In the genomic region with DNA sequence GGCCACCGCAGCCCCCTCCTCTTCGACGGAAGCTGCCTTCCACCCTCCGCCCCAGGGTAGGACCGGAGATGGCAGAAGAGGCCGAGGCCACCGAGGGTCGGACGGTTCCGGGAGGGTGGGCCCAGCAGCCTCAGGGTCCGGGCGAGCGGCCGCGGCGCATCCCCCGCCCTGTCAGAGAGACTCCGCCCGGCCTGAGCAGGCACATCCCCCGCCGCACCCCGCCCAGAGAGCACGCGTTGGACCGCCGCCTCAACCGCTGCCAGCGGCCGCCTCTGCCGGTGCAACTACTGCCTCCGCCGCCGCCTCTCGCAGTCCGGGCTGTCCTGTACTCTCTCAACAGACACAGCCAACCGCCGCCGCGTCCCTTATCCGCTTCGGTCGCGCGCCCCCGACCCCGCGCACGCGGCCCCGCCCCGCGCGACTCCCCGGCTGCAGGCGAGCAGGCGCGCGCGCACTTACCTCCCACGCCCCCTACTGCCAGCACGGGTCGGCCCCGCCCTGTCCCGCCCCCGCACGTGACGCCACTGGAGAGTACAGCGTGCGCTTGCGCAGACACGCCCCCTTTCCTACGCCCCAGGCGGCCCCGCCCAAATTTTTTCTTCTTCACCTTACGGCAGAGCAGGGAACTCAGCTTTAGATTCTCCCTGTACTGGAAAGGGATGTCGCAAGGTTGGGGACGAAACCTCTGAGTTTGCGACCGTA, we compare ENCODE assay signal across 1 cellular context.
TF ChIP-seq lines count a peak whose summit lies in the region.

Gene MYO9A, minus strand, starts transcription at position 453 of the 702 bp plus-strand sequence. CDS start 71,587 bp downstream, outside the sequence.

TF ChIP-seq in HepG2, 621 proteins besides CTCF, POLR2A, EP300 and RAD21 (continued from another document and continues in another):
- no peak; the same call in none of the 2 replicates for TF ChIP-seq HDAC1 (CRISPR knock-in tag; IDR thresholded peaks at IDR 0.05)
- peak; percentile 53; the same call in 1 of the 2 replicates for TF ChIP-seq DRAP1 (CRISPR knock-in tag; IDR thresholded peaks at IDR 0.05)
- no peak for TF ChIP-seq MTF1 (CRISPR knock-in tag; IDR thresholded peaks at IDR 0.05)
- TF ChIP-seq, protein P1, sequence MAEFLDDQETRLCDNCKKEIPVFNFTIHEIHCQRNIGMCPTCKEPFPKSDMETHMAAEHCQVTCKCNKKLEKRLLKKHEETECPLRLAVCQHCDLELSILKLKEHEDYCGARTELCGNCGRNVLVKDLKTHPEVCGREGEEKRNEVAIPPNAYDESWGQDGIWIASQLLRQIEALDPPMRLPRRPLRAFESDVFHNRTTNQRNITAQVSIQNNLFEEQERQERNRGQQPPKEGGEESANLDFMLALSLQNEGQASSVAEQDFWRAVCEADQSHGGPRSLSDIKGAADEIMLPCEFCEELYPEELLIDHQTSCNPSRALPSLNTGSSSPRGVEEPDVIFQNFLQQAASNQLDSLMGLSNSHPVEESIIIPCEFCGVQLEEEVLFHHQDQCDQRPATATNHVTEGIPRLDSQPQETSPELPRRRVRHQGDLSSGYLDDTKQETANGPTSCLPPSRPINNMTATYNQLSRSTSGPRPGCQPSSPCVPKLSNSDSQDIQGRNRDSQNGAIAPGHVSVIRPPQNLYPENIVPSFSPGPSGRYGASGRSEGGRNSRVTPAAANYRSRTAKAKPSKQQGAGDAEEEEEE (CRISPR knock-in tag; IDR thresholded peaks at IDR 0.05; ENCODE audit: borderline replicate concordance): no peak
- TF ChIP-seq RBM39 (IDR thresholded peaks at IDR 0.05; ENCODE audit: low read depth, low read length, poor library complexity, severe bottlenecking): no peak
- TF ChIP-seq ZNF282 (IDR thresholded peaks at IDR 0.05; ENCODE audit: partially characterized antibody): no peak
- no peak for TF ChIP-seq HNRNPK (IDR thresholded peaks at IDR 0.05; ENCODE audit: low read depth, low read length, poor library complexity, severe bottlenecking)
- TF ChIP-seq, protein P2, sequence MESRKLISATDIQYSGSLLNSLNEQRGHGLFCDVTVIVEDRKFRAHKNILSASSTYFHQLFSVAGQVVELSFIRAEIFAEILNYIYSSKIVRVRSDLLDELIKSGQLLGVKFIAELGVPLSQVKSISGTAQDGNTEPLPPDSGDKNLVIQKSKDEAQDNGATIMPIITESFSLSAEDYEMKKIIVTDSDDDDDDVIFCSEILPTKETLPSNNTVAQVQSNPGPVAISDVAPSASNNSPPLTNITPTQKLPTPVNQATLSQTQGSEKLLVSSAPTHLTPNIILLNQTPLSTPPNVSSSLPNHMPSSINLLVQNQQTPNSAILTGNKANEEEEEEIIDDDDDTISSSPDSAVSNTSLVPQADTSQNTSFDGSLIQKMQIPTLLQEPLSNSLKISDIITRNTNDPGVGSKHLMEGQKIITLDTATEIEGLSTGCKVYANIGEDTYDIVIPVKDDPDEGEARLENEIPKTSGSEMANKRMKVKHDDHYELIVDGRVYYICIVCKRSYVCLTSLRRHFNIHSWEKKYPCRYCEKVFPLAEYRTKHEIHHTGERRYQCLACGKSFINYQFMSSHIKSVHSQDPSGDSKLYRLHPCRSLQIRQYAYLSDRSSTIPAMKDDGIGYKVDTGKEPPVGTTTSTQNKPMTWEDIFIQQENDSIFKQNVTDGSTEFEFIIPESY (CRISPR knock-in tag; IDR thresholded peaks at IDR 0.05): no peak
- TF ChIP-seq ZNF530 (CRISPR knock-in tag; IDR thresholded peaks at IDR 0.05; ENCODE audit: low read depth): no peak
- TF ChIP-seq RFX5 (IDR thresholded peaks at IDR 0.05; ENCODE audit: low read depth, low read length): no peak
- peak; percentile 68; the same call in 1 of the 2 replicates for TF ChIP-seq SP1 (IDR thresholded peaks at IDR 0.05)
- peak; percentile 98 for TF ChIP-seq SP1 (CRISPR knock-in tag; IDR thresholded peaks at IDR 0.05)
- peak; percentile 52; the same call in 1 of the 2 replicates for TF ChIP-seq ZNF547 (CRISPR knock-in tag; IDR thresholded peaks at IDR 0.05)
- no peak for TF ChIP-seq ZNF468 (CRISPR knock-in tag; IDR thresholded peaks at IDR 0.05)
- TF ChIP-seq ZNF652 (CRISPR knock-in tag; IDR thresholded peaks at IDR 0.05; ENCODE audit: borderline replicate concordance, low read depth): no peak
- no peak for TF ChIP-seq TCF7L2 (IDR thresholded peaks at IDR 0.05; ENCODE audit: low read depth, low read length)
- TF ChIP-seq JUN (CRISPR knock-in tag; IDR thresholded peaks at IDR 0.05): no peak
- no peak for TF ChIP-seq ZNF3 (CRISPR knock-in tag; IDR thresholded peaks at IDR 0.05)
- peak; percentile 84; the same call in 1 of the 2 replicates for TF ChIP-seq SP5 (CRISPR knock-in tag; IDR thresholded peaks at IDR 0.05; ENCODE audit: borderline replicate concordance, low read depth)
- no peak; the same call in 1 of the 2 replicates for TF ChIP-seq ZNF788 (CRISPR knock-in tag; IDR thresholded peaks at IDR 0.05; ENCODE audit: borderline replicate concordance)
- no peak for TF ChIP-seq AGO1 (IDR thresholded peaks at IDR 0.05; ENCODE audit: low read depth, low read length, poor library complexity, severe bottlenecking)
- TF ChIP-seq, protein P3, sequence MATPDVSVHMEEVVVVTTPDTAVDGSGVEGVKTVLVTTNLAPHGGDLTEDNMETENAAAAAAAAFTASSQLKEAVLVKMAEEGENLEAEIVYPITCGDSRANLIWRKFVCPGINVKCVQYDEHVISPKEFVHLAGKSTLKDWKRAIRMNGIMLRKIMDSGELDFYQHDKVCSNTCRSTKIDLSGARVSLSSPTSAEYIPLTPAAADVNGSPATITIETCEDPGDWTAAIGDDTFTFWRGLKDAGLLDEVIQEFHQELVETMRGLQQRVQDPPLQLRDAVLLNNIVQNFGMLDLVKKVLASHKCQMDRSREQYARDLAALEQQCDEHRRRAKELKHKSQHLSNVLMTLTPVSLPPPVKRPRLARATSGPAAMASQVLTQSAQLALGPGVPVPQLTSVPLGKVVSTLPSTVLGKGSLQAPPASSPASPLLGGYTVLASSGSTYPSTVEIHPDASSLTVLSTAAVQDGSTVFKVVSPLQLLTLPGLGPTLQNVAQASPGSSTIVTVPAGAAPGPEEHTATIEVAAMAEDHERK (CRISPR knock-in tag; IDR thresholded peaks at IDR 0.05; ENCODE audit: low read depth): no peak
- TF ChIP-seq TAF1 (CRISPR knock-in tag; IDR thresholded peaks at IDR 0.05): peak; percentile 48
- no peak for TF ChIP-seq GPN1 (CRISPR knock-in tag; IDR thresholded peaks at IDR 0.05; ENCODE audit: borderline replicate concordance)
- no peak for TF ChIP-seq SRSF4 (IDR thresholded peaks at IDR 0.05; ENCODE audit: low read depth, low read length, poor library complexity, severe bottlenecking)
- TF ChIP-seq KDM2A (CRISPR knock-in tag; IDR thresholded peaks at IDR 0.05; ENCODE audit: borderline replicate concordance, low read depth): peak; percentile 58; the same call in 1 of the 2 replicates
- no peak for TF ChIP-seq ZKSCAN1 (IDR thresholded peaks at IDR 0.05; ENCODE audit: low read length)
- TF ChIP-seq HNRNPUL1 (IDR thresholded peaks at IDR 0.05; ENCODE audit: low read depth, low read length): no peak; the same call in 1 of the 2 replicates
- peak; percentile 43; the same call in 1 of the 2 replicates for TF ChIP-seq ZNF766 (CRISPR knock-in tag; IDR thresholded peaks at IDR 0.05; ENCODE audit: borderline replicate concordance)
- TF ChIP-seq, protein P4, sequence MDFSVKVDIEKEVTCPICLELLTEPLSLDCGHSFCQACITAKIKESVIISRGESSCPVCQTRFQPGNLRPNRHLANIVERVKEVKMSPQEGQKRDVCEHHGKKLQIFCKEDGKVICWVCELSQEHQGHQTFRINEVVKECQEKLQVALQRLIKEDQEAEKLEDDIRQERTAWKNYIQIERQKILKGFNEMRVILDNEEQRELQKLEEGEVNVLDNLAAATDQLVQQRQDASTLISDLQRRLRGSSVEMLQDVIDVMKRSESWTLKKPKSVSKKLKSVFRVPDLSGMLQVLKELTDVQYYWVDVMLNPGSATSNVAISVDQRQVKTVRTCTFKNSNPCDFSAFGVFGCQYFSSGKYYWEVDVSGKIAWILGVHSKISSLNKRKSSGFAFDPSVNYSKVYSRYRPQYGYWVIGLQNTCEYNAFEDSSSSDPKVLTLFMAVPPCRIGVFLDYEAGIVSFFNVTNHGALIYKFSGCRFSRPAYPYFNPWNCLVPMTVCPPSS (IDR thresholded peaks at IDR 0.05): no peak
- TF ChIP-seq BRCA1 (CRISPR knock-in tag; IDR thresholded peaks at IDR 0.05): no peak
- TF ChIP-seq ETV6 (CRISPR knock-in tag; conservative IDR thresholded peaks at IDR 0.05): peak; percentile 65; the same call in 1 of the 2 replicates
- TF ChIP-seq ZNF703 (CRISPR knock-in tag; IDR thresholded peaks at IDR 0.05; ENCODE audit: borderline replicate concordance): no peak
- no peak for TF ChIP-seq SMAD3 (CRISPR knock-in tag; IDR thresholded peaks at IDR 0.05)
- 0 out of 2 replicates have a peak, but pooled peaks have one; percentile 45 for TF ChIP-seq IRX3 (CRISPR knock-in tag; IDR thresholded peaks at IDR 0.05; ENCODE audit: borderline replicate concordance, low read depth)
- peak; percentile 57; the same call in 1 of the 2 replicates for TF ChIP-seq ZNF580 (CRISPR knock-in tag; IDR thresholded peaks at IDR 0.05; ENCODE audit: borderline replicate concordance, low read depth)
- no peak for TF ChIP-seq ELK4 (CRISPR knock-in tag; IDR thresholded peaks at IDR 0.05; ENCODE audit: borderline replicate concordance)
- no peak for TF ChIP-seq FOXK2 (IDR thresholded peaks at IDR 0.05)
- no peak; the same call in 1 of the 2 replicates for TF ChIP-seq PRDM15 (CRISPR knock-in tag; IDR thresholded peaks at IDR 0.05)
- TF ChIP-seq CREM (IDR thresholded peaks at IDR 0.05): peak; percentile 41; the same call in 1 of the 2 replicates
- no peak for TF ChIP-seq CREM (CRISPR knock-in tag; IDR thresholded peaks at IDR 0.05)
- TF ChIP-seq ZNF225 (CRISPR knock-in tag; IDR thresholded peaks at IDR 0.05): no peak; the same call in 1 of the 2 replicates
- no peak for TF ChIP-seq NCOA5 (CRISPR knock-in tag; IDR thresholded peaks at IDR 0.05)
- TF ChIP-seq SNAPC2 (CRISPR knock-in tag; IDR thresholded peaks at IDR 0.05): no peak
- TF ChIP-seq THYN1 (CRISPR knock-in tag; IDR thresholded peaks at IDR 0.05; ENCODE audit: borderline replicate concordance, low read depth): no peak
- TF ChIP-seq SKI (IDR thresholded peaks at IDR 0.05; ENCODE audit: partially characterized antibody): no peak
- no peak for TF ChIP-seq SMYD3 (CRISPR knock-in tag; IDR thresholded peaks at IDR 0.05)
- no peak for TF ChIP-seq JUND (CRISPR knock-in tag; IDR thresholded peaks at IDR 0.05)
- TF ChIP-seq RNF2 (conservative IDR thresholded peaks at IDR 0.05; ENCODE audit: low read depth): no peak
- TF ChIP-seq, protein P5, sequence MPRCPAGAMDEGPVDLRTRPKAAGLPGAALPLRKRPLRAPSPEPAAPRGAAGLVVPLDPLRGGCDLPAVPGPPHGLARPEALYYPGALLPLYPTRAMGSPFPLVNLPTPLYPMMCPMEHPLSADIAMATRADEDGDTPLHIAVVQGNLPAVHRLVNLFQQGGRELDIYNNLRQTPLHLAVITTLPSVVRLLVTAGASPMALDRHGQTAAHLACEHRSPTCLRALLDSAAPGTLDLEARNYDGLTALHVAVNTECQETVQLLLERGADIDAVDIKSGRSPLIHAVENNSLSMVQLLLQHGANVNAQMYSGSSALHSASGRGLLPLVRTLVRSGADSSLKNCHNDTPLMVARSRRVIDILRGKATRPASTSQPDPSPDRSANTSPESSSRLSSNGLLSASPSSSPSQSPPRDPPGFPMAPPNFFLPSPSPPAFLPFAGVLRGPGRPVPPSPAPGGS (CRISPR knock-in tag; IDR thresholded peaks at IDR 0.05): peak; percentile 63; the same call in 1 of the 2 replicates
- TF ChIP-seq SIN3A (IDR thresholded peaks at IDR 0.05; ENCODE audit: borderline replicate concordance, low read depth, low read length): peak; percentile 65; the same call in 1 of the 2 replicates
- TF ChIP-seq ZNF691 (CRISPR knock-in tag; IDR thresholded peaks at IDR 0.05; ENCODE audit: borderline replicate concordance, low read depth): peak; percentile 30; the same call in 1 of the 2 replicates
